21 cellular contexts compared by ENCODE assay signal in the genomic region with DNA sequence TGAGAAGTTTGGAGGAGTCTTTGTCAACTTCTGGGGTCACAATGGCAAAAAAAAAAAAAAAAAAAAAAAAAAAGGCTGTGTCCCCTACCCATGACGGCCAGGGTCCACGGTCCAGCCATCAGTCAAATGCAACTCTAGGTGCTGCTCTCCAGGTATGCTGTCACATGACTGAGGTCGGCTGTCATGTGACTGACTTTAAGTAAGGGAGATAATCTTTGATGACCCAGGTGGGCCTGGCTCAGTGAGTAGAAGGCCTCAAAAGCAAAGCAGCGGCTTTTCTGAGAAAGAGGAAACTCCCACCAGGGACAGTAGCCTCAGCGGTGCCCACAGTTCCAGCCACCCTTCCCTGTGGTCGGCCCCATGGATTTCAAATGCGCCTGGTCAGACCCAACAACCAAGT.
"Had no signal": no experiment of that assay in that cellular context is flagged by ENCODE, and none has a peak within 500 bp of the region (broad histone marks: within the 10 kb centered on the region; RNA-seq: fewer than 3 reads in every experiment).

No MANE protein-coding gene starts in this region.

- FAIRE-seq: kidney had no signal

- H3K4me1 ChIP-seq: left ventricle myocardium inferior, lower lobe of right lung, suprapubic skin, tibial artery, upper lobe of right lung had no signal

- H3K4me3 Mint-ChIP-seq: memory B cell, nephron had no signal

- H3K36me3 Mint-ChIP-seq: memory B cell, naive B cell had no signal

- H3K27ac Mint-ChIP-seq: memory B cell, naive B cell, nephron had no signal

- H3K9me3 Mint-ChIP-seq: memory B cell, naive B cell, nephron had no signal

- H3K27ac ChIP-seq: coronary artery, hepatocyte, left ventricle myocardium inferior, lower lobe of right lung, neutrophil, suprapubic skin, tibial artery, upper lobe of right lung, vagina had no signal

- H3K4me3 ChIP-seq: coronary artery, hepatocyte, left ventricle myocardium inferior, lower lobe of right lung, smooth muscle cell, suprapubic skin, tibial artery, upper lobe of right lung, vagina had no signal

- H3K36me3 ChIP-seq: left ventricle myocardium inferior, lower lobe of right lung, neutrophil, suprapubic skin, tibial artery, upper lobe of right lung, vagina had no signal

- H3K4me2 ChIP-seq: hepatocyte, smooth muscle cell had no signal

- H2AFZ ChIP-seq: hepatocyte had no signal

- H3K4me1 Mint-ChIP-seq: naive B cell had no signal

- ATAC-seq: left cardiac atrium, lower lobe of right lung, right cardiac atrium, upper lobe of right lung had no signal

- H3K27me3 ChIP-seq: hepatocyte, suprapubic skin, upper lobe of right lung, vagina had no signal

- DNase-seq: effector CD4-positive, alpha-beta T cell; foreskin melanocyte; head of caudate nucleus; kidney; left cardiac atrium; left ventricle myocardium inferior; lower lobe of right lung; naive B cell; right cardiac atrium; stimulated activated CD4-positive, alpha-beta T cell treated with anti-CD3 and anti-CD28 coated beads, Interleukin-2, amount 100 ng/mL, for 48 hours; stimulated activated naive CD4-positive, alpha-beta T cell treated with Interleukin-2 at 50 U/mL for 16 hours; upper lobe of right lung had no signal

- H3K9me3 ChIP-seq: left ventricle myocardium inferior, lower lobe of right lung, neutrophil, suprapubic skin, tibial artery, upper lobe of right lung, vagina had no signal
